ENCODE assay signal across 21 cellular contexts in genomic region chr4:13364178-13364577, GRCh38.
A peak's percentile ranks its signal among the peaks of the same experiment; 100 is the strongest.
DNase-seq lines count a peak whose midpoint lies in the region; ATAC-seq and TF ChIP-seq lines count a peak whose summit lies in the region.
"Had no signal": no experiment of that assay in that cellular context is flagged by ENCODE, and none has a peak within 500 bp of the region (broad histone marks: within the 10 kb centered on the region; RNA-seq: fewer than 3 reads in every experiment).

No MANE protein-coding gene starts in this region.

- no peak overlapping the region for H3K9ac ChIP-seq in mammary epithelial cell (ENCODE audit: insufficient read depth, low read length)
- H3K9ac ChIP-seq: BLaER1 treated with 17β-estradiol and CSF1 and Interleukin-3, amounts not matched to agents 10 nM and 100 nM had no signal

- TF ChIP-seq CTCF in RWPE1 (conservative IDR thresholded peaks at IDR 0.05; ENCODE audit: low read depth): no peak
- TF ChIP-seq CTCF in mammary epithelial cell (conservative IDR thresholded peaks at IDR 0.05 in 1 of 2, IDR thresholded peaks at IDR 0.05 in 1 of 2; ENCODE audit: extremely low read depth in 1 of 2, insufficient read depth in 1 of 2, low read depth in 1 of 2, low read length in 2 of 2): no peak
- no peak for TF ChIP-seq CTCF in Peyer's patch (IDR thresholded peaks at IDR 0.05)

- no peaks in the 10 kb centered on the region for H3K79me2 ChIP-seq in mammary epithelial cell (ENCODE audit: insufficient read depth, low read length)

- no peaks in the 10 kb centered on the region for H3K27me3 ChIP-seq in mammary epithelial cell (ENCODE audit: insufficient read depth, low read length)
- H3K27me3 ChIP-seq in Peyer's patch: no peaks in the 10 kb centered on the region
- H3K27me3 ChIP-seq: BLaER1 treated with 17β-estradiol and CSF1 and Interleukin-3, amounts not matched to agents 10 nM and 100 nM had no signal

- no peaks in the 10 kb centered on the region for H3K4me1 Mint-ChIP-seq in activated CD4-positive, alpha-beta T cell treated with anti-CD3 and anti-CD28 coated beads, Interleukin-2, amount 10 ng/mL, durations not matched to agents 7 days and 5 days
- H3K4me1 Mint-ChIP-seq: B cell had no signal

- DNase-seq in NCI-H524 treated with DMSO at 0.1 percent for 48 hours (lab: John Stamatoyannopoulos, UW) (peak; percentile 10), RWPE1 (ENCODE audit: low spot score) (peak; percentile 1), mammary epithelial cell (peak; percentile 67), NCI-H1694 (lab: John Stamatoyannopoulos, UW) (no peak), Peyer's patch (no peak), NCI-H345 treated with DMSO at 0.1 percent for 48 hours (lab: John Stamatoyannopoulos, UW; ENCODE audit: unreplicated experiment) (no peak)
- no peak for DNase-seq in activated CD4-positive, alpha-beta T cell treated with anti-CD3 and anti-CD28 coated beads, Interleukin-2, amount 10 ng/mL, durations not matched to agents 7 days and 5 days
- DNase-seq: Calu3; CD8-positive, alpha-beta T cell; DMS79 treated with DMSO at 0.1 percent for 48 hours; GF-D8; GOT3; H7; HFFc6 had no signal

- H3K36me3 ChIP-seq in mammary epithelial cell (ENCODE audit: insufficient read depth, low read length) (no peaks in the 10 kb centered on the region), Peyer's patch (no peaks in the 10 kb centered on the region)

- WGBS in mammary epithelial cell (ENCODE audit: low coverage, missing lambda C conversion rate): 45% methylated on average over 1 of the region's 1 CpG

- H3K9me3 Mint-ChIP-seq in activated CD4-positive, alpha-beta T cell treated with anti-CD3 and anti-CD28 coated beads, Interleukin-2, amount 10 ng/mL, durations not matched to agents 7 days and 5 days: no peaks in the 10 kb centered on the region
- H3K9me3 Mint-ChIP-seq: CD8-positive, alpha-beta T cell; HFFc6; IgD-negative memory B cell had no signal

- H3K27ac ChIP-seq in RWPE1 (no peak overlapping the region), mammary epithelial cell (ENCODE audit: insufficient read depth, low read depth, low read length) (no peak overlapping the region), Peyer's patch (no peak overlapping the region)
- H3K27ac ChIP-seq: BLaER1 treated with 17β-estradiol and CSF1 and Interleukin-3, amounts not matched to agents 10 nM and 100 nM had no signal

- H3K4me2 ChIP-seq in mammary epithelial cell (ENCODE audit: insufficient read depth, low read depth, low read length): no peak overlapping the region
- H3K4me2 ChIP-seq: BLaER1 treated with 17β-estradiol and CSF1 and Interleukin-3, amounts not matched to agents 10 nM and 100 nM had no signal

- BruUV-seq in mammary epithelial cell (replicated peaks; lab: Mats Ljungman, UMichigan): no TSS peak

- intact Hi-C loops in mammary epithelial cell (cut with micrococcal nuclease): no loop called here

- dilution Hi-C loops in mammary epithelial cell (cut with HindIII; ENCODE audit: low sequenced_read_pairs): no loop called here

- H4K20me1 ChIP-seq in mammary epithelial cell (ENCODE audit: insufficient read depth, low read length): no peaks in the 10 kb centered on the region
- H4K20me1 ChIP-seq: BLaER1 treated with 17β-estradiol and CSF1 and Interleukin-3, amounts not matched to agents 10 nM and 100 nM had no signal

- H3K4me1 ChIP-seq in mammary epithelial cell (ENCODE audit: insufficient read depth, low read length): no peaks in the 10 kb centered on the region
- H3K4me1 ChIP-seq in Peyer's patch: no peaks in the 10 kb centered on the region
- H3K4me1 ChIP-seq: BLaER1 treated with 17β-estradiol and CSF1 and Interleukin-3, amounts not matched to agents 10 nM and 100 nM had no signal

- H3K27ac Mint-ChIP-seq in activated CD4-positive, alpha-beta T cell treated with anti-CD3 and anti-CD28 coated beads, Interleukin-2, amount 10 ng/mL, durations not matched to agents 7 days and 5 days: no peak overlapping the region
- H3K27ac Mint-ChIP-seq: B cell; CD8-positive, alpha-beta T cell; HFFc6; IgD-negative memory B cell had no signal

- in situ Hi-C loops in mammary epithelial cell (cut with MboI; ENCODE audit: low sequenced_read_pairs in 2 of 2): no loop called here

- CTCF ChIA-PET in RWPE1 (lab: Yijun Ruan, JAX): no interaction called here
- CTCF ChIA-PET in mammary epithelial cell (lab: Charles Lee; ENCODE audit: low non-redundant PET): no interaction called here
- CTCF ChIA-PET in activated CD4-positive, alpha-beta T cell treated with anti-CD3 and anti-CD28 coated beads, Interleukin-2, amount 10 ng/mL, durations not matched to agents 7 days and 5 days (lab: Charles Lee): no interaction called here

- POLR2A ChIA-PET in RWPE1 (lab: Yijun Ruan, JAX; ENCODE audit: low non-redundant PET): no interaction called here
- POLR2A ChIA-PET in activated CD4-positive, alpha-beta T cell treated with anti-CD3 and anti-CD28 coated beads, Interleukin-2, amount 10 ng/mL, durations not matched to agents 7 days and 5 days (lab: Charles Lee): no interaction called here

- no peak for TF ChIP-seq POLR2A in Peyer's patch (IDR thresholded peaks at IDR 0.05)

- no peak overlapping the region for H2AFZ ChIP-seq in mammary epithelial cell (ENCODE audit: low read depth, low read length)

- H3K9me3 ChIP-seq in mammary epithelial cell (replicated peaks; ENCODE audit: insufficient read depth, low read length) (no peaks in the 10 kb centered on the region), Peyer's patch (no peaks in the 10 kb centered on the region)
- H3K9me3 ChIP-seq: BLaER1 treated with 17β-estradiol and CSF1 and Interleukin-3, amounts not matched to agents 10 nM and 100 nM had no signal

- peak; percentile 97 for ATAC-seq in esophagus mucosa
- ATAC-seq: CD8-positive, alpha-beta T cell; GM12878; HCT116; HepG2 had no signal

- H3K36me3 Mint-ChIP-seq in activated CD4-positive, alpha-beta T cell treated with anti-CD3 and anti-CD28 coated beads, Interleukin-2, amount 10 ng/mL, durations not matched to agents 7 days and 5 days (ENCODE audit: low read depth): peaks cover 4% of the 10 kb centered on the region

- no peak overlapping the region for H3K4me3 Mint-ChIP-seq in activated CD4-positive, alpha-beta T cell treated with anti-CD3 and anti-CD28 coated beads, Interleukin-2, amount 10 ng/mL, durations not matched to agents 7 days and 5 days
- H3K4me3 Mint-ChIP-seq: B cell; CD8-positive, alpha-beta T cell; HFFc6; IgD-negative memory B cell had no signal

- H3K4me3 ChIP-seq in mammary epithelial cell (replicated peaks in 1 of 3; ENCODE audit: insufficient read depth in 1 of 3, low read depth in 2 of 3, low read length in 3 of 3) (no peak overlapping the region), Peyer's patch (no peak overlapping the region)
- H3K4me3 ChIP-seq: BLaER1 treated with 17β-estradiol and CSF1 and Interleukin-3, amounts not matched to agents 10 nM and 100 nM; GM12878 had no signal

- H3K27me3 Mint-ChIP-seq in activated CD4-positive, alpha-beta T cell treated with anti-CD3 and anti-CD28 coated beads, Interleukin-2, amount 10 ng/mL, durations not matched to agents 7 days and 5 days: no peaks in the 10 kb centered on the region
- H3K27me3 Mint-ChIP-seq: B cell, IgD-negative memory B cell had no signal

Comparison
In these comparisons a context has a peak if more than half of its experiments do, and no peak if none do; other contexts are left out.
1. DNase-seq: peak in NCI-H524 treated with DMSO at 0.1 percent for 48 hours (single experiment), RWPE1 (single experiment) and mammary epithelial cell (single experiment); none in NCI-H1694 (single experiment), activated CD4-positive, alpha-beta T cell treated with anti-CD3 and anti-CD28 coated beads, Interleukin-2, amount 10 ng/mL, durations not matched to agents 7 days and 5 days (single experiment), Peyer's patch (0 of 3) and NCI-H345 treated with DMSO at 0.1 percent for 48 hours (single experiment).